In the genomic region with DNA sequence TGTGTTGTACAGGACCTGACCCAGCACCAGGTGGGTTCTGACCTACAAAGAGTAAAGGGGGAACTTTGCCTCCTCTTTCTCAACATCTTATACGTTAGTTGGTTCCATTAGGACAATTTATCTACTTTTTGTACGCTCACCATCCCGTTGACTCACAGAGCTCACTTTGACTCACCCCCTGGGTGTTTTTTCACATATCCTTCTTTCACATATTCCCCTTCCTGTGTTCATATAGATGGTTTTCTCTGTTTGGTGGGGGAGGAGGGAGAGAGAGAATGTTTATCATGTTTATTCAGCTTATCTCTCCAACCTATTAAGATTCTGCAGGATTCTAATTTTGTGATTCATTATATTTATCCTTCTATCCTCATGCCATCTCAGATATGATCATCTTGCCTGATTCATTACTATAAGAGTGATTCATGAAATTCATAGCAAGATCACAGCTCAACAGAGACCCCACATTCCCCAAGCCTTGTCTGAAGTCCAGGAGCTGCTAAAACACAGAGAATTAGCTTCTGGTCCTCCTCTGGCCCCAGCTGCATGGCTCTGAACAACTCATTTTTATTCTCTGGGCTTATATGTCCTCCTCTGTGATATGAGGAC, we compare ENCODE assay signal across 11 cellular contexts. TPM values are rescaled to one million over a fixed set of nuclear protein-coding genes. Genes with fewer than 3 reads are reported as not detected.
A peak's percentile ranks its signal among the peaks of the same experiment; 100 is the strongest.
DNase-seq lines count a peak whose midpoint lies in the region; ATAC-seq and TF ChIP-seq lines count a peak whose summit lies in the region.
"Had no signal": no experiment of that assay in that cellular context is flagged by ENCODE, and none has a peak within 500 bp of the region (broad histone marks: within the 10 kb centered on the region; RNA-seq: fewer than 3 reads in every experiment).

No MANE protein-coding gene starts in this region.

- H3K4me1 ChIP-seq in liver (ENCODE audit: control insufficient read depth in 4 of 4, insufficient read depth in 4 of 4, low read length in 3 of 4): no peaks in the 10 kb centered on the region
- no peaks in the 10 kb centered on the region for H3K4me1 ChIP-seq in right lobe of liver
- no peaks in the 10 kb centered on the region for H3K4me1 ChIP-seq in upper lobe of right lung
- no peaks in the 10 kb centered on the region for H3K4me1 ChIP-seq in A673 (ENCODE audit: insufficient read depth, low read length, poor library complexity, severe bottlenecking)

- H3K9me3 ChIP-seq in liver (ENCODE audit: control insufficient read depth in 4 of 4, low read length in 3 of 4): no peaks in the 10 kb centered on the region
- H3K9me3 ChIP-seq in right lobe of liver: no peaks in the 10 kb centered on the region
- no peaks in the 10 kb centered on the region for H3K9me3 ChIP-seq in upper lobe of right lung
- H3K9me3 ChIP-seq in A673 (ENCODE audit: low read depth, low read length, poor library complexity, severe bottlenecking): no peaks in the 10 kb centered on the region
- H3K9me3 ChIP-seq: neutrophil, thoracic aorta had no signal

- intact Hi-C loops in right lobe of liver (cut with DNase I): no loop called here
- intact Hi-C loops in upper lobe of right lung (cut with DNase I): no loop called here
- intact Hi-C loops in A673 (cut with micrococcal nuclease; ENCODE audit: unreplicated experiment): no loop called here

- CTCF ChIA-PET in A673 (lab: Charles Lee): no interaction called here

- DNase-seq in right lobe of liver (no peak), RPMI8226 (peak; percentile 19), dermis blood vessel endothelial cell (peak; percentile 28), upper lobe of right lung (no peak), NCI-H2107 (lab: John Stamatoyannopoulos, UW) (no peak), A673 (ENCODE audit: low spot score) (no peak), GM13976 (ENCODE audit: low spot score) (no peak)
- DNase-seq: NCI-H1105 treated with DMSO at 0.1 percent for 48 hours had no signal

- no peaks in the 10 kb centered on the region for H3K36me3 ChIP-seq in liver (ENCODE audit: control insufficient read depth in 4 of 4, insufficient read depth in 3 of 4, low read depth in 1 of 4, low read length in 3 of 4)
- H3K36me3 ChIP-seq in right lobe of liver: no peaks in the 10 kb centered on the region
- H3K36me3 ChIP-seq in upper lobe of right lung: no peaks in the 10 kb centered on the region
- no peaks in the 10 kb centered on the region for H3K36me3 ChIP-seq in A673 (ENCODE audit: insufficient read depth, low read length, poor library complexity, severe bottlenecking)
- H3K36me3 ChIP-seq: neutrophil, thoracic aorta had no signal

- no peak for ATAC-seq in right lobe of liver
- no peak for ATAC-seq in upper lobe of right lung

- H3K4me3 ChIP-seq in liver (ENCODE audit: low read depth in 1 of 3, low read length in 3 of 3): no peak overlapping the region
- no peak overlapping the region for H3K4me3 ChIP-seq in right lobe of liver
- no peak overlapping the region for H3K4me3 ChIP-seq in upper lobe of right lung
- no peak overlapping the region for H3K4me3 ChIP-seq in A673 (ENCODE audit: low read depth, low read length, poor library complexity, severe bottlenecking)
- H3K4me3 ChIP-seq: thoracic aorta had no signal

- TF ChIP-seq POLR2A in right lobe of liver (IDR thresholded peaks at IDR 0.05): no peak

- peaks cover 0 to 5% (median 1%) of the 10 kb centered on the region in 4 donors for H3K27me3 ChIP-seq in liver (ENCODE audit: control insufficient read depth in 4 of 4, insufficient read depth in 4 of 4, low read length in 3 of 4)
- no peaks in the 10 kb centered on the region for H3K27me3 ChIP-seq in right lobe of liver
- peaks cover 6% of the 10 kb centered on the region for H3K27me3 ChIP-seq in upper lobe of right lung
- H3K27me3 ChIP-seq in A673 (replicated peaks; ENCODE audit: insufficient read depth, low read depth, low read length, poor library complexity): peaks cover 36% of the 10 kb centered on the region

- in situ Hi-C loops in GM13976 (cut with MboI; ENCODE audit: low sequenced_read_pairs, unreplicated experiment): loop anchor here (25.0 kb wide), 1 partner anchor 171 kb away; no protein-coding TSS in a partner anchor

- no TSS peak for BruUV-seq in A673 (replicated peaks; lab: Mats Ljungman, UMichigan)

- H3K27ac ChIP-seq in liver (ENCODE audit: low read depth in 1 of 2, low read length in 2 of 2) (peak overlapping the region; percentile 3 to 59), right lobe of liver (peak overlapping the region in 1 of 3 donors; percentile 13), upper lobe of right lung (peak overlapping the region; percentile 51), A673 (ENCODE audit: low read depth, low read length, poor library complexity, severe bottlenecking) (no peak overlapping the region)
- H3K27ac ChIP-seq: neutrophil had no signal

- POLR2A ChIA-PET in A673 (lab: Charles Lee; ENCODE audit: low non-redundant PET): no interaction called here

- no peak for TF ChIP-seq RAD21 in liver (IDR thresholded peaks at IDR 0.05)

- TF ChIP-seq CTCF in liver (IDR thresholded peaks at IDR 0.05; ENCODE audit: low read depth, low read length, missing input control) (no peak), right lobe of liver (IDR thresholded peaks at IDR 0.05) (no peak), upper lobe of right lung (IDR thresholded peaks at IDR 0.05) (no peak), A673 (conservative IDR thresholded peaks at IDR 0.05; ENCODE audit: low read depth, low read length) (no peak), GM13976 (IDR thresholded peaks at IDR 0.05; ENCODE audit: borderline replicate concordance, control extremely low read depth, extremely low read depth, insufficient read depth, missing control alignments) (no peak)

- WGBS in liver: 33% methylated on average over 3 of the region's 3 CpGs
- 26% methylated on average over 3 of the region's 3 CpGs for WGBS in right lobe of liver (ENCODE audit: insufficient coverage, low coverage, low lambda C conversion rate, missing lambda C conversion rate)

- peak overlapping the region in 1 of 2 donors; percentile 35 for H3K9ac ChIP-seq in liver (ENCODE audit: low read depth in 1 of 2, low read length in 2 of 2)

TF ChIP-seq in liver, 16 proteins besides CTCF, POLR2A, EP300 and RAD21 (continues in another document):
- TF ChIP-seq HNF4G (IDR thresholded peaks at IDR 0.05) (no peak), MAX (IDR thresholded peaks at IDR 0.05) (no peak), JUND (IDR thresholded peaks at IDR 0.05) (no peak), SP1 (IDR thresholded peaks at IDR 0.05) (no peak), EGR1 (IDR thresholded peaks at IDR 0.05; ENCODE audit: low read depth in 2 of 2) (no peak), REST (IDR thresholded peaks at IDR 0.05) (no peak), FOXA1 (IDR thresholded peaks at IDR 0.05) (no peak), FOXA2 (IDR thresholded peaks at IDR 0.05) (no peak)
- TF ChIP-seq, protein P1, sequence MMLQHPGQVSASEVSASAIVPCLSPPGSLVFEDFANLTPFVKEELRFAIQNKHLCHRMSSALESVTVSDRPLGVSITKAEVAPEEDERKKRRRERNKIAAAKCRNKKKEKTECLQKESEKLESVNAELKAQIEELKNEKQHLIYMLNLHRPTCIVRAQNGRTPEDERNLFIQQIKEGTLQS (IDR thresholded peaks at IDR 0.05): no peak

RNA-seq across cellular contexts. Expression of gene PRSS2, which starts 37.2 kb away (rescaled TPM):
- total RNA-seq in liver (not detected), right lobe of liver (under 1 TPM in 1 of 6 experiments, not detected in 5; 0.26 TPM), dermis blood vessel endothelial cell (not detected in 2 replicates), upper lobe of right lung (not detected), A673 (2021) (not detected in 2 replicates)
- under 1 TPM in 1 of 2 donors, not detected in 1; 0.21 TPM for polyA plus RNA-seq in liver

RNA-seq across cellular contexts. Expression of gene EPHB6, which starts 46.9 kb away (rescaled TPM):
- 1 to 10 TPM; 1.2 to 2.1 TPM for total RNA-seq in liver
- 1 to 10 TPM; 1.9 to 4.3 TPM for polyA plus RNA-seq in liver
- total RNA-seq in right lobe of liver: 1 to 10 TPM; 1.5 to 6.1 (median 3.2) TPM
- under 0.01 and 0.09 TPM in 2 replicates for total RNA-seq in dermis blood vessel endothelial cell
- 12.8 TPM for total RNA-seq in upper lobe of right lung
- total RNA-seq in A673 (2021): 0.22 and 0.49 TPM in 2 replicates

RNA-seq across cellular contexts. Expression of gene PRSS1, which starts 58.7 kb away (rescaled TPM):
- not detected for total RNA-seq in liver
- not detected for polyA plus RNA-seq in liver
- not detected for total RNA-seq in right lobe of liver
- not detected in 2 replicates for total RNA-seq in dermis blood vessel endothelial cell
- not detected for total RNA-seq in upper lobe of right lung
- total RNA-seq in A673 (2021): not detected in 2 replicates

Comparison
In these comparisons a context has a peak if more than half of its experiments do, and no peak if none do; other contexts are left out.
1. DNase-seq: peak in RPMI8226 (single experiment) and dermis blood vessel endothelial cell (single experiment); none in right lobe of liver (0 of 3), upper lobe of right lung (single experiment), NCI-H2107 (single experiment), A673 (single experiment) and GM13976 (single experiment).